In the genomic region with DNA sequence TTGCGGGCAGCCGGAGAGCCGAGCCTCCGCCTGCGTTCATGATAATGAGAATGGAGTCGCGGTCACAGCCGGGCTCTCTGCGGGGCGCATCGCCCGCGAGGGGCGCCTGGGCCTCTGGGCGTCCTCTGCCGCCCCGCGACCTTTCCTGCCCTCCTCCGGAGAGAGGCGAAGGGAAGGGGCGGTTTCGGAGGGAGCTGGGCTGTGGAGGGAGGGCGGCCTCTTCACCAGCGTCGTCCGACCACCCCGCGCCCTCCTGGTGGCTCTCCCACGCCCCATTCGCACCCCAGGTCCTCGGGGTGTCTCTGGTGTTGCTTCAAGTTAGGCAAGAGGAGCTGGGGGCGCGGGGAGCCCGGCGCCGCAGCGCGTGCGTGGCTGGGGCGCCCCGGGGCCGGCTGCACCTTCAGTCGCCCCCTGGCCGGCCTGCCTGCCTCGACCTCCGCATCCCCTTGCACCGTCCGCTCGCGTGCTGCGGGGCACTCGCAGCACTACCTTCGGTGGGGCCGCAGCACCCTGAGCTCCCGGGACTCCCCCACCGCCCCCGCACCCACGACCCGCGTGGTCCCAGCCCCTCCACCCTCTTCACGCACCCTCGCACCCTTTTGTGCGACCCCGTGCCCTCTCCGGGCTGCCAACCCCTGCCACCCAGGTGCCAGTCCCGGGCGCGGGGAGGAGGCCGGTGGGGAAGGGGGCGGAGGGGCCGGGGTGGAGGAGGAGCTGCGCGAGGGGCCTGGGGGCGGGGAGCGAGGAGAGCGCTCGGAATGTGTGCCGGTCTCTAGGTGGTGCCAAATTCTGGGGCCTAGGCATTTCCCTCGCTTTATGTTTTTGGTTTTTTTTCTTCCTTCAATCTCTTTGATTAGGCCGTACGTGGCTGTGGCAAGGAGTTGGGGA, we compare ENCODE assay signal across 6 cellular contexts. TPM values are rescaled to one million over a fixed set of nuclear protein-coding genes. Genes with fewer than 3 reads are reported as not detected.
"Had no signal": no experiment of that assay in that cellular context is flagged by ENCODE, and none has a peak within 500 bp of the region (broad histone marks: within the 10 kb centered on the region; RNA-seq: fewer than 3 reads in every experiment).

A gene (plus strand): TSS at position 756 of the 888 bp plus-strand sequence.

RNA-seq across cellular contexts. Expression of the gene that starts here (rescaled TPM):
- total RNA-seq: activated CD4-positive, alpha-beta memory T cell treated with anti-CD3 and anti-CD28 coated beads, Interleukin-2, amount 10 ng/mL, durations not matched to agents 7 days and 5 days; activated CD4-positive, alpha-beta T cell treated with anti-CD3 and anti-CD28 coated beads for 36 hours; mammary epithelial cell; natural killer cell treated with Interleukin-12 subunit alpha and Interleukin-12 subunit beta and Interleukin-15 and Interleukin-18, amount 100 ng/mL, for 72 hours; right lobe of liver; thoracic aorta had no signal
- polyA plus RNA-seq: mammary epithelial cell had no signal
